In genomic region chr6:137873273-137873762, GRCh38 we compare ENCODE assay signal across 1 cellular context.
TF ChIP-seq lines count a peak whose summit lies in the region.

No MANE protein-coding gene starts in this region.

TF ChIP-seq in HepG2, 621 proteins besides CTCF, POLR2A, EP300 and RAD21 (continued from another document):
- TF ChIP-seq TFE3 (CRISPR knock-in tag; IDR thresholded peaks at IDR 0.05) (peak; percentile 51; the same call in 1 of the 2 replicates), ZNF101 (CRISPR knock-in tag; IDR thresholded peaks at IDR 0.05; ENCODE audit: borderline replicate concordance, low read depth) (no peak), SP5 (CRISPR knock-in tag; IDR thresholded peaks at IDR 0.05; ENCODE audit: borderline replicate concordance, low read depth) (peak; percentile 67; the same call in 1 of the 2 replicates), DMAP1 (CRISPR knock-in tag; IDR thresholded peaks at IDR 0.05) (peak; percentile 66; the same call in 1 of the 2 replicates), ZNF816 (CRISPR knock-in tag; IDR thresholded peaks at IDR 0.05; ENCODE audit: borderline replicate concordance) (0 out of 2 replicates have a peak, but pooled peaks have one; percentile 11), ZSCAN9 (CRISPR knock-in tag; IDR thresholded peaks at IDR 0.05; ENCODE audit: borderline replicate concordance) (peak; percentile 61; the same call in 1 of the 2 replicates), SKI (IDR thresholded peaks at IDR 0.05; ENCODE audit: partially characterized antibody) (peak; percentile 45), SOX6 (IDR thresholded peaks at IDR 0.05) (no peak), SOX6 (CRISPR knock-in tag; IDR thresholded peaks at IDR 0.05) (peak; percentile 100), ZNF317 (CRISPR knock-in tag; IDR thresholded peaks at IDR 0.05) (peak; percentile 58; the same call in 1 of the 2 replicates), ZSCAN31 (CRISPR knock-in tag; IDR thresholded peaks at IDR 0.05; ENCODE audit: low read depth) (0 out of 2 replicates have a peak, but pooled peaks have one; percentile 25), THAP11 (CRISPR knock-in tag; IDR thresholded peaks at IDR 0.05) (peak; percentile 76), EEA1 (CRISPR knock-in tag; IDR thresholded peaks at IDR 0.05; ENCODE audit: borderline replicate concordance) (no peak), MYPOP (CRISPR knock-in tag; IDR thresholded peaks at IDR 0.05) (peak; percentile 54; the same call in 1 of the 2 replicates), ZNF367 (CRISPR knock-in tag; IDR thresholded peaks at IDR 0.05; ENCODE audit: borderline replicate concordance) (peak; percentile 99), EHMT2 (IDR thresholded peaks at IDR 0.05; ENCODE audit: borderline replicate concordance, low read depth, low read length) (peak; percentile 71; the same call in 1 of the 2 replicates), PITX1 (CRISPR knock-in tag; IDR thresholded peaks at IDR 0.05) (no peak), HMG20A (CRISPR knock-in tag; IDR thresholded peaks at IDR 0.05; ENCODE audit: borderline replicate concordance) (peak; percentile 85), AFF4 (CRISPR knock-in tag; IDR thresholded peaks at IDR 0.05) (no peak), SP140L (CRISPR knock-in tag; IDR thresholded peaks at IDR 0.05; ENCODE audit: borderline replicate concordance) (0 out of 2 replicates have a peak, but pooled peaks have one; percentile 42), FOXA3 (CRISPR knock-in tag; IDR thresholded peaks at IDR 0.05) (peak; percentile 84), GATAD1 (CRISPR knock-in tag; IDR thresholded peaks at IDR 0.05) (peak; percentile 54; the same call in 1 of the 2 replicates), KDM2A (CRISPR knock-in tag; IDR thresholded peaks at IDR 0.05; ENCODE audit: borderline replicate concordance, low read depth) (0 out of 2 replicates have a peak, but pooled peaks have one; percentile 23), TSC22D2 (CRISPR knock-in tag; IDR thresholded peaks at IDR 0.05; ENCODE audit: borderline replicate concordance) (no peak), ZNF710 (CRISPR knock-in tag; IDR thresholded peaks at IDR 0.05; ENCODE audit: borderline replicate concordance) (peak; percentile 62; the same call in 1 of the 2 replicates), MXD4 (CRISPR knock-in tag; IDR thresholded peaks at IDR 0.05) (peak; percentile 60; the same call in 1 of the 2 replicates), ZGPAT (CRISPR knock-in tag; IDR thresholded peaks at IDR 0.05) (peak; percentile 76), ZNF597 (CRISPR knock-in tag; IDR thresholded peaks at IDR 0.05) (no peak), ZFP36L1 (CRISPR knock-in tag; IDR thresholded peaks at IDR 0.05) (0 out of 2 replicates have a peak, but pooled peaks have one; percentile 46), ZNF570 (CRISPR knock-in tag; IDR thresholded peaks at IDR 0.05; ENCODE audit: borderline replicate concordance) (no peak), RBFOX2 (IDR thresholded peaks at IDR 0.05; ENCODE audit: low read depth, low read length) (peak; percentile 49), RNF219 (CRISPR knock-in tag; IDR thresholded peaks at IDR 0.05) (peak; percentile 52; the same call in 1 of the 2 replicates), REPIN1 (CRISPR knock-in tag; IDR thresholded peaks at IDR 0.05; ENCODE audit: borderline replicate concordance, low read depth) (peak; percentile 80; the same call in 1 of the 2 replicates), ZNF34 (CRISPR knock-in tag; IDR thresholded peaks at IDR 0.05; ENCODE audit: borderline replicate concordance) (no peak), TOPORS (CRISPR knock-in tag; IDR thresholded peaks at IDR 0.05) (no peak), ZNF644 (CRISPR knock-in tag; IDR thresholded peaks at IDR 0.05; ENCODE audit: low read depth) (peak; percentile 73; the same call in 1 of the 2 replicates), RBM22 (optimal IDR thresholded peaks at IDR 0.05; ENCODE audit: low read length) (peak; percentile 85), FOSL2 (CRISPR knock-in tag; IDR thresholded peaks at IDR 0.05) (peak; percentile 71), ZFP91 (CRISPR knock-in tag; IDR thresholded peaks at IDR 0.05; ENCODE audit: borderline replicate concordance) (no peak), ZSCAN25 (CRISPR knock-in tag; IDR thresholded peaks at IDR 0.05) (peak; percentile 34; the same call in 1 of the 2 replicates), GPN1 (CRISPR knock-in tag; IDR thresholded peaks at IDR 0.05; ENCODE audit: borderline replicate concordance) (no peak), NPAS2 (CRISPR knock-in tag; IDR thresholded peaks at IDR 0.05; ENCODE audit: borderline replicate concordance) (no peak), IRF2 (CRISPR knock-in tag; IDR thresholded peaks at IDR 0.05) (peak; percentile 89), XBP1 (CRISPR knock-in tag; IDR thresholded peaks at IDR 0.05) (0 out of 2 replicates have a peak, but pooled peaks have one; percentile 71)
